Comparison of ENCODE assay signal across 31 cellular contexts in genomic region chr10:133190225-133190624, GRCh38. TPM values are rescaled to one million over a fixed set of nuclear protein-coding genes. Genes with fewer than 3 reads are reported as not detected.
"Had no signal": no experiment of that assay in that cellular context is flagged by ENCODE, and none has a peak within 500 bp of the region (broad histone marks: within the 10 kb centered on the region; RNA-seq: fewer than 3 reads in every experiment).

No MANE protein-coding gene starts in this region.

- H3K9me3 ChIP-seq: suprapubic skin, testis, thyroid gland, transverse colon, upper lobe of left lung, upper lobe of right lung, uterus, vagina had no signal

- H3K27ac ChIP-seq: stomach, suprapubic skin, testis, thoracic aorta, thyroid gland, tibial artery, tibial nerve, transverse colon, upper lobe of left lung, upper lobe of right lung, uterus, vagina had no signal

- H3K4me3 ChIP-seq: stomach, suprapubic skin, testis, thoracic aorta, thyroid gland, tibial artery, tibial nerve, transverse colon, upper lobe of left lung, upper lobe of right lung, uterus, vagina had no signal

- H3K36me3 ChIP-seq: stomach, suprapubic skin, thoracic aorta, thyroid gland, tibial artery, tibial nerve, transverse colon, upper lobe of left lung, upper lobe of right lung, uterus, vagina had no signal

- H3K4me1 ChIP-seq: stomach, suprapubic skin, testis, thyroid gland, tibial artery, transverse colon, upper lobe of left lung, upper lobe of right lung, uterus, vagina had no signal

- H3K27me3 ChIP-seq: testis, thyroid gland, transverse colon, upper lobe of left lung, upper lobe of right lung, uterus, vagina had no signal

- ATAC-seq: stimulated activated effector memory CD8-positive, alpha-beta T cell treated with anti-CD3 and anti-CD28 coated beads, Interleukin-12 subunit alpha, Interleukin-12 subunit beta, amount 100 ng/mL, for 72 hours; stimulated activated memory B cell treated with anti-CD40 and anti-IgM and Interleukin-4, amounts not matched to agents 10 μg/mL and 1 μg/mL and 100 μg/mL, for 72 hours; stimulated activated naive B cell treated with anti-CD40 and anti-IgM and Interleukin-4, amounts not matched to agents 10 μg/mL and 1 μg/mL and 100 μg/mL, for 72 hours; stimulated activated naive CD8-positive, alpha-beta T cell treated with anti-CD3 and anti-CD28 coated beads, Interleukin-15, amount 100 ng/mL, for 72 hours; stimulated activated naive CD8-positive, alpha-beta T cell treated with anti-CD3 and anti-CD28 coated beads, Interleukin-15, Interleukin-2, amounts not matched to agents 100 U/mL and 50 U/mL, for 24 hours; upper lobe of right lung had no signal

- FAIRE-seq: urothelium cell line had no signal

- DNase-seq: stimulated activated CD4-positive, alpha-beta T cell treated with anti-CD3 and anti-CD28 coated beads, Interleukin-2, amount 100 ng/mL, for 48 hours; stimulated activated CD4-positive, alpha-beta T cell treated with anti-CD3 and anti-CD28 coated beads, Interleukin-4, amount 100 ng/mL, for 1 hour; stimulated activated CD4-positive, alpha-beta T cell treated with anti-CD3 and anti-CD28 coated beads, Interleukin-4, amount 100 ng/mL, for 24 hours; stimulated activated CD4-positive, alpha-beta T cell treated with anti-CD3 and anti-CD28 coated beads, Interleukin-4, amount 100 ng/mL, for 4 hours; stimulated activated CD8-positive, alpha-beta memory T cell treated with anti-CD3 and anti-CD28 coated beads, Interleukin-4, amount 100 ng/mL, for 48 hours; stimulated activated naive B cell treated with anti-CD40 and anti-IgM and Interleukin-4, amounts not matched to agents 10 μg/mL and 1 μg/mL and 100 μg/mL, for 72 hours; stimulated activated naive CD4-positive, alpha-beta T cell; stimulated activated naive CD4-positive, alpha-beta T cell treated with Interleukin-2 at 50 U/mL for 16 hours; stimulated activated naive CD8-positive, alpha-beta T cell treated with anti-CD3 and anti-CD28 coated beads, Interleukin-15, amount 100 ng/mL, for 72 hours; stimulated activated naive CD8-positive, alpha-beta T cell treated with anti-CD3 and anti-CD28 coated beads, Interleukin-15, Interleukin-2, amounts not matched to agents 100 U/mL and 50 U/mL, for 24 hours; stomach; substantia nigra; testis; thyroid gland; tibial artery; transverse colon; trophoblast cell; upper lobe of right lung; uterus had no signal

RNA-seq across cellular contexts. Expression of gene KNDC1, which starts 30.2 kb away (rescaled TPM):
- total RNA-seq: subcutaneous adipose tissue had no signal

RNA-seq across cellular contexts. Expression of gene UTF1, which starts 39.8 kb away (rescaled TPM):
- total RNA-seq: stomach, subcutaneous adipose tissue, suprapubic skin, temporal lobe, thoracic aorta, thyroid gland, tibial nerve, transverse colon, upper lobe of right lung, ureter, urinary bladder, uterus, vagina had no signal
- polyA plus RNA-seq: stomach, urinary bladder had no signal

RNA-seq across cellular contexts. Expression of gene VENTX, which starts 47.4 kb away (rescaled TPM):
- total RNA-seq: temporal lobe, urinary bladder had no signal
